In the genomic region with DNA sequence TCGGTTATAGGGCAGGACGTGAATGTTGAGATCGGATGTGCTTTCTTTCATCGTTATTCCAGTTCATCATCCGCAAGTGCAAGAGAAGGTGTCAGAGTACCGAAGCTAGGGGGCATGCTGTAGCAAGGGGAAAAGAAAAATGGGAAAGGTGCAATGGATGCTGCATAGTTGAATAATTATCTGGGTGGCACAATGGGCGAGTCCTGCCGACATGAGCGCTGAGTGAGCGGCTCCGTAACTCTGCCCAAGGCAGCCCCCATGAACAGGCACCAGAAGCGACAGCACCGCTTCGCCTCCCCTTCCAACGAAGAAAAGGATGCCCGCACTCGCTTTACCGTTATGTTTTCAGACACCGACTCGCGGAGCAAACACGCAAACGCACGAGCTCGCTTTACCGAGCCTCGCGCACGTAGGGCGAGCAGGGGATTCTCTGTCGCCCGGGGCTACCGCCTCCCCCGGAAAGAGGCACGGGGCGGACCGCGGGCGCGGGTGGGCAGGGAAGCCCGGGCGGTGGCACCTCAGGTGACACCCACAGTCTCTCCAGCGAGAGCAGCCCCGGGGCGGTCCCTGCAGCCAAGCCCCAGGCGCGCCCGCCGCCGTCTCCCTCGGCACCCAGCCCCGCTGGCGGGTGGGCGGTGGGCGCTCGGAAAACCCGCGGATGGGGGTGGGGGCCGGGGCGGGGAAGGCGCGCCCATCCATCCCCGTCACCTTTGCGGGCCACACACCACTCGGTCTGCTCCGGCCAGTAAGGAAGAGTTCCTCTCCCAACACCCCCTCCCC, we compare ENCODE assay signal across 8 cellular contexts.
DNase-seq lines count a peak whose midpoint lies in the region; ATAC-seq lines count a peak whose summit lies in the region.

No MANE protein-coding gene starts in this region.

- ATAC-seq in HG02571 (IDR thresholded peaks at IDR 0.05; ENCODE audit: unreplicated experiment) (peak; percentile 26), GM18517 (IDR thresholded peaks at IDR 0.05; ENCODE audit: unreplicated experiment) (no peak)

- DNase-seq in DMS53 treated with DMSO at 0.1 percent for 48 hours (lab: John Stamatoyannopoulos, UW; ENCODE audit: unreplicated experiment) (peak; percentile 68), NCI-H187 (lab: John Stamatoyannopoulos, UW) (peak; percentile 7 to 39), T-helper 9 cell (peak; percentile 66), astrocyte of the hippocampus (ENCODE audit: low read depth, low spot score) (peak; percentile 81), hypothalamus (lab: John Stamatoyannopoulos, UW) (peak in 40 of 51 donors; percentile 14 to 84 (median 38)), retina (peak; percentile 89)

Comparison
In these comparisons a context has a peak if more than half of its experiments do, and no peak if none do; other contexts are left out.
1. DNase-seq: peak in every context shown above with its lines; median percentile 89 in retina; 81 in astrocyte of the hippocampus; 68 in DMS53 treated with DMSO at 0.1 percent for 48 hours; 66 in T-helper 9 cell; 38 in hypothalamus; 23 in NCI-H187.